Comparison of ENCODE assay signal across 1 cellular context in the genomic region with DNA sequence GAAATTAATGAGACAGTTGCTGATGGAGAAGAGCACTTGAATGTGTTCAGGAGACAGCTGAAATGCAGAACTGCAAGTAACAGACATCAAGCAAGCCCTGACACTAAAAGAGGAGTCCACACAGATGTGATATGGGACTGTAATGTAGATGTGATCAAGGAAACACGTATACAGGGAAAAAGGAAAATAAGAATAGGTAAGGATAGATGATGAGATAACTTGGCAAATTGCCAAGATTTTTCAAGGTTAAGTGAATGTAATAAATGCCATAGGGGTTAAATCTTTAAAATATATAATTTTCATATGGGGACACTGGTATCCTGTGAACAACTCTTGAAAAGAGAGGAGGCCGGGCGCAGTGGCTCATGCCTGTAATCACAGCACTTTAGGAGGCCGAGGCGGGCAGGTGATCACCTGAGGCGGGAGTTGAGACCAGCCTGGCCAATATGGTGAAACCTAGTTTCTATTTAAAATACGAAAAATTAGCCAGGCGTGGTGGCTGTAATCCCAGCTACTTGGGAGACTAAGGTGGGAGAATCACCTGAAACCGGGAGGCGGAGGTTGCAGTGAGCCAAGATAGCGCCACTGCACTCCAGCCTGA.
TF ChIP-seq lines count a peak whose summit lies in the region.

No MANE protein-coding gene starts in this region.

TF ChIP-seq in HEK293, 187 proteins besides CTCF, POLR2A, EP300 and RAD21 (continued from another document and continues in another):
- TF ChIP-seq, protein P1, sequence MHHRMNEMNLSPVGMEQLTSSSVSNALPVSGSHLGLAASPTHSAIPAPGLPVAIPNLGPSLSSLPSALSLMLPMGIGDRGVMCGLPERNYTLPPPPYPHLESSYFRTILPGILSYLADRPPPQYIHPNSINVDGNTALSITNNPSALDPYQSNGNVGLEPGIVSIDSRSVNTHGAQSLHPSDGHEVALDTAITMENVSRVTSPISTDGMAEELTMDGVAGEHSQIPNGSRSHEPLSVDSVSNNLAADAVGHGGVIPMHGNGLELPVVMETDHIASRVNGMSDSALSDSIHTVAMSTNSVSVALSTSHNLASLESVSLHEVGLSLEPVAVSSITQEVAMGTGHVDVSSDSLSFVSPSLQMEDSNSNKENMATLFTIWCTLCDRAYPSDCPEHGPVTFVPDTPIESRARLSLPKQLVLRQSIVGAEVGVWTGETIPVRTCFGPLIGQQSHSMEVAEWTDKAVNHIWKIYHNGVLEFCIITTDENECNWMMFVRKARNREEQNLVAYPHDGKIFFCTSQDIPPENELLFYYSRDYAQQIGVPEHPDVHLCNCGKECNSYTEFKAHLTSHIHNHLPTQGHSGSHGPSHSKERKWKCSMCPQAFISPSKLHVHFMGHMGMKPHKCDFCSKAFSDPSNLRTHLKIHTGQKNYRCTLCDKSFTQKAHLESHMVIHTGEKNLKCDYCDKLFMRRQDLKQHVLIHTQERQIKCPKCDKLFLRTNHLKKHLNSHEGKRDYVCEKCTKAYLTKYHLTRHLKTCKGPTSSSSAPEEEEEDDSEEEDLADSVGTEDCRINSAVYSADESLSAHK (tag by site-specific recombination; IDR thresholded peaks at IDR 0.05): no peak
- TF ChIP-seq ZNF335 (tag by site-specific recombination; conservative IDR thresholded peaks at IDR 0.05): no peak
- TF ChIP-seq, protein P2, sequence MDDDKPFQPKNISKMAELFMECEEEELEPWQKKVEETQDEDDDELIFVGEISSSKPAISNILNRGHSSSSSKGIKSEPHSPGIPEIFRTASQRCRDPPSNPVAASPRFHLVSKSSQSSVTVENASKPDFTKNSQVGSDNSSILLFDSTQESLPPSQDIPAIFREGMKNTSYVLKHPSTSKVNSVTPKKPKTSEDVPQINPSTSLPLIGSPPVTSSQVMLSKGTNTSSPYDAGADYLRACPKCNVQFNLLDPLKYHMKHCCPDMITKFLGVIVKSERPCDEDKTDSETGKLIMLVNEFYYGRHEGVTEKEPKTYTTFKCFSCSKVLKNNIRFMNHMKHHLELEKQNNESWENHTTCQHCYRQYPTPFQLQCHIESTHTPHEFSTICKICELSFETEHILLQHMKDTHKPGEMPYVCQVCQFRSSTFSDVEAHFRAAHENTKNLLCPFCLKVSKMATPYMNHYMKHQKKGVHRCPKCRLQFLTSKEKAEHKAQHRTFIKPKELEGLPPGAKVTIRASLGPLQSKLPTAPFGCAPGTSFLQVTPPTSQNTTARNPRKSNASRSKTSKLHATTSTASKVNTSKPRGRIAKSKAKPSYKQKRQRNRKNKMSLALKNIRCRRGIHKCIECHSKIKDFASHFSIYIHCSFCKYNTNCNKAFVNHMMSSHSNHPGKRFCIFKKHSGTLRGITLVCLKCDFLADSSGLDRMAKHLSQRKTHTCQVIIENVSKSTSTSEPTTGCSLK (tag by site-specific recombination; IDR thresholded peaks at IDR 0.05): no peak
- TF ChIP-seq SP7 (tag by site-specific recombination; IDR thresholded peaks at IDR 0.05): no peak
- TF ChIP-seq ZNF19 (tag by site-specific recombination; IDR thresholded peaks at IDR 0.05; ENCODE audit: low read depth): no peak
- no peak for TF ChIP-seq ZNF138 (tag by site-specific recombination; IDR thresholded peaks at IDR 0.05; ENCODE audit: borderline replicate concordance)
- no peak for TF ChIP-seq ZNF792 (tag by site-specific recombination; IDR thresholded peaks at IDR 0.05)
- TF ChIP-seq ZSCAN23 (tag by site-specific recombination; IDR thresholded peaks at IDR 0.05): no peak
- TF ChIP-seq ZNF549 (tag by site-specific recombination; IDR thresholded peaks at IDR 0.05): peak; percentile 71; the same call in 1 of the 2 replicates
- TF ChIP-seq ZNF776 (tag by site-specific recombination; IDR thresholded peaks at IDR 0.05; ENCODE audit: borderline replicate concordance): no peak
- TF ChIP-seq ZNF391 (tag by site-specific recombination; IDR thresholded peaks at IDR 0.05; ENCODE audit: borderline replicate concordance, low read depth): no peak
- TF ChIP-seq ZNF184 (tag by site-specific recombination; IDR thresholded peaks at IDR 0.05): peak; percentile 92
- no peak for TF ChIP-seq ZNF16 (tag by site-specific recombination; IDR thresholded peaks at IDR 0.05; ENCODE audit: low read depth)
- no peak for TF ChIP-seq ZNF211 (tag by site-specific recombination; IDR thresholded peaks at IDR 0.05; ENCODE audit: low read depth)
- TF ChIP-seq WT1 (tag by site-specific recombination; IDR thresholded peaks at IDR 0.05): no peak
- TF ChIP-seq GLIS1 (tag by site-specific recombination; IDR thresholded peaks at IDR 0.05): no peak
- TF ChIP-seq ZNF239 (tag by site-specific recombination; IDR thresholded peaks at IDR 0.05): no peak
- no peak for TF ChIP-seq ZNF394 (tag by site-specific recombination; IDR thresholded peaks at IDR 0.05; ENCODE audit: borderline replicate concordance)
- no peak for TF ChIP-seq SALL2 (tag by site-specific recombination; IDR thresholded peaks at IDR 0.05; ENCODE audit: borderline replicate concordance)
- TF ChIP-seq SP3 (tag by site-specific recombination; IDR thresholded peaks at IDR 0.05): no peak
- no peak for TF ChIP-seq ZNF585B (tag by site-specific recombination; IDR thresholded peaks at IDR 0.05)
- TF ChIP-seq ZSCAN5A (tag by site-specific recombination; IDR thresholded peaks at IDR 0.05): no peak
- TF ChIP-seq, protein P3, sequence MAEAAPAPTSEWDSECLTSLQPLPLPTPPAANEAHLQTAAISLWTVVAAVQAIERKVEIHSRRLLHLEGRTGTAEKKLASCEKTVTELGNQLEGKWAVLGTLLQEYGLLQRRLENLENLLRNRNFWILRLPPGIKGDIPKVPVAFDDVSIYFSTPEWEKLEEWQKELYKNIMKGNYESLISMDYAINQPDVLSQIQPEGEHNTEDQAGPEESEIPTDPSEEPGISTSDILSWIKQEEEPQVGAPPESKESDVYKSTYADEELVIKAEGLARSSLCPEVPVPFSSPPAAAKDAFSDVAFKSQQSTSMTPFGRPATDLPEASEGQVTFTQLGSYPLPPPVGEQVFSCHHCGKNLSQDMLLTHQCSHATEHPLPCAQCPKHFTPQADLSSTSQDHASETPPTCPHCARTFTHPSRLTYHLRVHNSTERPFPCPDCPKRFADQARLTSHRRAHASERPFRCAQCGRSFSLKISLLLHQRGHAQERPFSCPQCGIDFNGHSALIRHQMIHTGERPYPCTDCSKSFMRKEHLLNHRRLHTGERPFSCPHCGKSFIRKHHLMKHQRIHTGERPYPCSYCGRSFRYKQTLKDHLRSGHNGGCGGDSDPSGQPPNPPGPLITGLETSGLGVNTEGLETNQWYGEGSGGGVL (tag by site-specific recombination; IDR thresholded peaks at IDR 0.05): no peak
- 0 out of 2 replicates have a peak, but pooled peaks have one; percentile 48 for TF ChIP-seq ZNF132 (tag by site-specific recombination; IDR thresholded peaks at IDR 0.05; ENCODE audit: borderline replicate concordance)
- TF ChIP-seq ZNF501 (tag by site-specific recombination; IDR thresholded peaks at IDR 0.05): no peak
- no peak for TF ChIP-seq ZNF791 (tag by site-specific recombination; IDR thresholded peaks at IDR 0.05)
- TF ChIP-seq ZSCAN30 (tag by site-specific recombination; IDR thresholded peaks at IDR 0.05): no peak
- TF ChIP-seq ZBTB11 (tag by site-specific recombination; conservative IDR thresholded peaks at IDR 0.05; ENCODE audit: low read depth): no peak
- TF ChIP-seq ZNF155 (tag by site-specific recombination; IDR thresholded peaks at IDR 0.05): no peak
- no peak for TF ChIP-seq ZNF202 (tag by site-specific recombination; IDR thresholded peaks at IDR 0.05; ENCODE audit: borderline replicate concordance)
- TF ChIP-seq ZNF629 (tag by site-specific recombination; IDR thresholded peaks at IDR 0.05): no peak
- no peak for TF ChIP-seq ZNF18 (tag by site-specific recombination; IDR thresholded peaks at IDR 0.05)
- TF ChIP-seq, protein P4, sequence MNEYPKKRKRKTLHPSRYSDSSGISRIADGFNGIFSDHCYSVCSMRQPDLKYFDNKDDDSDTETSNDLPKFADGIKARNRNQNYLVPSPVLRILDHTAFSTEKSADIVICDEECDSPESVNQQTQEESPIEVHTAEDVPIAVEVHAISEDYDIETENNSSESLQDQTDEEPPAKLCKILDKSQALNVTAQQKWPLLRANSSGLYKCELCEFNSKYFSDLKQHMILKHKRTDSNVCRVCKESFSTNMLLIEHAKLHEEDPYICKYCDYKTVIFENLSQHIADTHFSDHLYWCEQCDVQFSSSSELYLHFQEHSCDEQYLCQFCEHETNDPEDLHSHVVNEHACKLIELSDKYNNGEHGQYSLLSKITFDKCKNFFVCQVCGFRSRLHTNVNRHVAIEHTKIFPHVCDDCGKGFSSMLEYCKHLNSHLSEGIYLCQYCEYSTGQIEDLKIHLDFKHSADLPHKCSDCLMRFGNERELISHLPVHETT (tag by site-specific recombination; IDR thresholded peaks at IDR 0.05): no peak
- TF ChIP-seq ZNF416 (tag by site-specific recombination; IDR thresholded peaks at IDR 0.05): no peak
- TF ChIP-seq ZNF837 (tag by site-specific recombination; IDR thresholded peaks at IDR 0.05): no peak
- no peak for TF ChIP-seq ZNF302 (tag by site-specific recombination; IDR thresholded peaks at IDR 0.05; ENCODE audit: low read depth)
- TF ChIP-seq ZNF561 (tag by site-specific recombination; IDR thresholded peaks at IDR 0.05; ENCODE audit: borderline replicate concordance): peak; percentile 79; the same call in 1 of the 2 replicates
- TF ChIP-seq KLF9 (tag by site-specific recombination; IDR thresholded peaks at IDR 0.05; ENCODE audit: low read depth): no peak
- no peak for TF ChIP-seq ZNF560 (tag by site-specific recombination; IDR thresholded peaks at IDR 0.05; ENCODE audit: borderline replicate concordance)
- TF ChIP-seq HOXD13 (CRISPR knock-in tag; IDR thresholded peaks at IDR 0.05; ENCODE audit: borderline replicate concordance): no peak
- no peak for TF ChIP-seq MYNN (tag by site-specific recombination; IDR thresholded peaks at IDR 0.05; ENCODE audit: borderline replicate concordance)
- TF ChIP-seq, protein P5, sequence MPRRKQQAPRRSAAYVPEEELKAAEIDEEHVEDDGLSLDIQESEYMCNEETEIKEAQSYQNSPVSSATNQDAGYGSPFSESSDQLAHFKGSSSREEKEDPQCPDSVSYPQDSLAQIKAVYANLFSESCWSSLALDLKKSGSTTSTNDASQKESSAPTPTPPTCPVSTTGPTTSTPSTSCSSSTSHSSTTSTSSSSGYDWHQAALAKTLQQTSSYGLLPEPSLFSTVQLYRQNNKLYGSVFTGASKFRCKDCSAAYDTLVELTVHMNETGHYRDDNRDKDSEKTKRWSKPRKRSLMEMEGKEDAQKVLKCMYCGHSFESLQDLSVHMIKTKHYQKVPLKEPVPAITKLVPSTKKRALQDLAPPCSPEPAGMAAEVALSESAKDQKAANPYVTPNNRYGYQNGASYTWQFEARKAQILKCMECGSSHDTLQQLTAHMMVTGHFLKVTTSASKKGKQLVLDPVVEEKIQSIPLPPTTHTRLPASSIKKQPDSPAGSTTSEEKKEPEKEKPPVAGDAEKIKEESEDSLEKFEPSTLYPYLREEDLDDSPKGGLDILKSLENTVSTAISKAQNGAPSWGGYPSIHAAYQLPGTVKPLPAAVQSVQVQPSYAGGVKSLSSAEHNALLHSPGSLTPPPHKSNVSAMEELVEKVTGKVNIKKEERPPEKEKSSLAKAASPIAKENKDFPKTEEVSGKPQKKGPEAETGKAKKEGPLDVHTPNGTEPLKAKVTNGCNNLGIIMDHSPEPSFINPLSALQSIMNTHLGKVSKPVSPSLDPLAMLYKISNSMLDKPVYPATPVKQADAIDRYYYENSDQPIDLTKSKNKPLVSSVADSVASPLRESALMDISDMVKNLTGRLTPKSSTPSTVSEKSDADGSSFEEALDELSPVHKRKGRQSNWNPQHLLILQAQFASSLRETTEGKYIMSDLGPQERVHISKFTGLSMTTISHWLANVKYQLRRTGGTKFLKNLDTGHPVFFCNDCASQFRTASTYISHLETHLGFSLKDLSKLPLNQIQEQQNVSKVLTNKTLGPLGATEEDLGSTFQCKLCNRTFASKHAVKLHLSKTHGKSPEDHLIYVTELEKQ (tag by site-specific recombination; IDR thresholded peaks at IDR 0.05; ENCODE audit: borderline replicate concordance): no peak
- peak; percentile 34 for TF ChIP-seq ZNF510 (tag by site-specific recombination; IDR thresholded peaks at IDR 0.05; ENCODE audit: insufficient replicate concordance)
- TF ChIP-seq ZNF426 (tag by site-specific recombination; IDR thresholded peaks at IDR 0.05): no peak
